21 cellular contexts compared by ENCODE assay signal in the genomic region with DNA sequence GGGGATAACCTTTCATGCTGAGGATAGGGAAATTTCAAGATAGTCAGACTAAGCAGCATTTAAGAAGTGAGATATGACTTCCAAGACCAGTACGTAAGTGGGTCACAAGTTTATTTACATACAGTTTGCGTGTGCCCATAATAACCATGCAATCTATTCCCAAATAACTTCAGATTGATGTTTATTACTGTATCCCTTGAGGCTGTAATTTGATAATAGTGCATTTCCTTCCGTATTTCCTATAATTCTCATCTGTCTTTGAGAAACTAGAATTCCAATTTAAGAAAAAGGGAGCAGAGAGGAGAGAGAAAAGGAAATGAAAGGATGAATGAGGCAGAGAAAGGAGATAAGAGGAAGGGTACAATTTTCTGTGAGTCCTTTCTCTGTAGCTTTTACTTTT.
"Had no signal": no experiment of that assay in that cellular context is flagged by ENCODE, and none has a peak within 500 bp of the region (broad histone marks: within the 10 kb centered on the region; RNA-seq: fewer than 3 reads in every experiment).

No MANE protein-coding gene starts in this region.

- H3K79me2 ChIP-seq: parathyroid adenoma had no signal

- H3K9me3 ChIP-seq: ovary, psoas muscle, right lobe of liver, sigmoid colon, stomach, thoracic aorta, thyroid gland, tibial nerve, upper lobe of left lung, vagina had no signal

- H3K4me3 ChIP-seq: neural progenitor cell, ovary, psoas muscle, right lobe of liver, sigmoid colon, stomach, thoracic aorta, thyroid gland, tibial nerve, upper lobe of left lung, vagina had no signal

- H3K27me3 ChIP-seq: neural progenitor cell, ovary, right lobe of liver, stomach, thyroid gland, tibial nerve, upper lobe of left lung, vagina had no signal

- H3K4me1 ChIP-seq: neural progenitor cell, parathyroid adenoma, psoas muscle, right lobe of liver, thyroid gland, upper lobe of left lung, vagina had no signal

- H3K36me3 ChIP-seq: neural progenitor cell, ovary, right lobe of liver, sigmoid colon, stomach, thoracic aorta, thyroid gland, tibial nerve, upper lobe of left lung, vagina had no signal

- DNase-seq: occipital lobe; ovary; posterior cingulate gyrus; psoas muscle; right cardiac atrium; right lobe of liver; sigmoid colon; stimulated activated CD4-positive, alpha-beta T cell treated with anti-CD3 and anti-CD28 coated beads, Interleukin-15, amount 100 ng/mL, for 24 hours; stimulated activated CD4-positive, alpha-beta T cell treated with anti-CD3 and anti-CD28 coated beads, Interleukin-2, amount 100 ng/mL, for 24 hours; stimulated activated CD4-positive, alpha-beta T cell treated with anti-CD3 and anti-CD28 coated beads, Interleukin-2, amount 100 ng/mL, for 48 hours; stimulated activated CD4-positive, alpha-beta T cell treated with anti-CD3 and anti-CD28 coated beads, Interleukin-4, amount 100 ng/mL, for 24 hours; stimulated activated naive B cell treated with anti-CD40 and anti-IgM and Interleukin-4, amounts not matched to agents 10 μg/mL and 1 μg/mL and 100 μg/mL, for 72 hours; stimulated activated naive CD4-positive, alpha-beta T cell treated with Interleukin-2 at 50 U/mL for 16 hours; stomach; thyroid gland; upper lobe of left lung had no signal

- H2AFZ ChIP-seq: neural progenitor cell, parathyroid adenoma had no signal

- H3K4me2 ChIP-seq: neural progenitor cell had no signal

- H3K27ac ChIP-seq: neural progenitor cell, ovary, parathyroid adenoma, psoas muscle, right lobe of liver, sigmoid colon, stomach, thoracic aorta, thyroid gland, tibial nerve, upper lobe of left lung, vagina had no signal
